Comparison of ENCODE assay signal across 7 cellular contexts in the genomic region with DNA sequence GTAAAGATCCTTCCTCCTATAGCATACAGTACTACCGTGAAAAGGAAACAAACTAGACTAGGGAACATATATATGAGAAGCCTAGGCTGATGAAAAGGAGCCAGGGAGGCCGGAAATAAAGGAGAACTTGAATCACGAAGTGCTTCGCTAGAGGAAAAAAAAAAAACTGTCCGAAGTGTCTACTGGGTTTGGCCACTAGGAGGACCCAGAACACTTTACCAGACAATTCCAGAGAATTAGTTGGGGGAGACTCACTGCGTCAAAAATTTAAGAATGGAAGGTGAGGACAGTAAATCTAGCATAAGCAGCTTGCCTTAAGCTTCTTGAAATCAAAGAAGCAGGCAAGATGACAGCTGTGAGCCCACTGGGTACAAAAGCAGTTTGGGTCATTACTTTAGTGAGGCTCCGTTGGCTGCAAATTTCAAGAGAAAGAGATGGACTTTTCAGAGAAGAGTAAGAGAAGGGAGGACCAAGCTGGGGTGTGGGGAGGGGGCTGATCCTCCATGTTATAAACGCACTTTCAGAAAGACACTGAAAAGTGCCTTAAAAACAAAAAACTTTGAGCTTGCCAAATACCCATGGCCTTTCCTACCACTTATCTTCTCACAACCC. TPM values are rescaled to one million over a fixed set of nuclear protein-coding genes. Genes with fewer than 3 reads are reported as not detected.
DNase-seq lines count a peak whose midpoint lies in the region; ATAC-seq and TF ChIP-seq lines count a peak whose summit lies in the region.

No MANE protein-coding gene starts in this region.

- DNase-seq in DND-41 (no peak), RWPE1 (ENCODE audit: low spot score) (peak; percentile 78), epidermal melanocyte (ENCODE audit: insufficient read length, low spot score) (peak; percentile 70), myocyte (ENCODE audit: low read depth) (peak; percentile 77)
- no peak for DNase-seq in central memory CD4-positive, alpha-beta T cell

- H4K20me1 ChIP-seq in DND-41 (ENCODE audit: insufficient read depth, low read length) = no peaks in the 10 kb centered on the region

- no peaks in the 10 kb centered on the region for H3K9me3 ChIP-seq in DND-41 (ENCODE audit: insufficient read depth, low read length, severe bottlenecking)

- H3K4me1 ChIP-seq in DND-41 (ENCODE audit: insufficient read depth, low read length) = no peaks in the 10 kb centered on the region

- H3K36me3 ChIP-seq in DND-41 (ENCODE audit: insufficient read depth, low read length) = no peaks in the 10 kb centered on the region

- ATAC-seq in DND-41 (ENCODE audit: insufficient read depth, low read depth) (no peak), HG03354 (IDR thresholded peaks at IDR 0.05; ENCODE audit: poor library complexity, severe bottlenecking, unreplicated experiment) (peak; percentile 45), HG03159 (IDR thresholded peaks at IDR 0.05; ENCODE audit: unreplicated experiment) (no peak)

- H3K4me3 ChIP-seq in DND-41 (ENCODE audit: low read depth in 1 of 2, low read length in 2 of 2) = no peak overlapping the region

- no peaks in the 10 kb centered on the region for H3K27me3 ChIP-seq in DND-41 (ENCODE audit: insufficient read depth, low read length, poor library complexity)

- TF ChIP-seq CTCF in DND-41 (IDR thresholded peaks at IDR 0.05; ENCODE audit: borderline replicate concordance, extremely low read depth, low read length, poor library complexity, severe bottlenecking) (peak; percentile 43), RWPE1 (conservative IDR thresholded peaks at IDR 0.05; ENCODE audit: low read depth) (peak; percentile 89)

- CTCF ChIA-PET in RWPE1 (lab: Yijun Ruan, JAX) = interaction anchor here (0.5 to 2.3 kb wide), 34 partner anchors 8 to 1318 kb away, joined by 3 to 14 read pairs (median 4); no protein-coding TSS in a partner anchor

- no peak overlapping the region for H2AFZ ChIP-seq in DND-41 (ENCODE audit: low read depth, low read length)

- H3K27ac ChIP-seq in DND-41 (ENCODE audit: low read length) (no peak overlapping the region), RWPE1 (no peak overlapping the region)

- no peak overlapping the region for H3K4me2 ChIP-seq in DND-41 (ENCODE audit: insufficient read depth, low read length)

- no peak overlapping the region for H3K9ac ChIP-seq in DND-41 (ENCODE audit: low read depth, low read length)

- H3K79me2 ChIP-seq in DND-41 (ENCODE audit: insufficient read depth, low read length) = no peaks in the 10 kb centered on the region

- POLR2A ChIA-PET in RWPE1 (lab: Yijun Ruan, JAX; ENCODE audit: low non-redundant PET) = no interaction called here

RNA-seq across cellular contexts. Expression of gene P4HA2, which starts 47.4 kb away (rescaled TPM):
- total RNA-seq in myocyte = 304 and 381 TPM in 2 replicates
- 737 TPM for polyA plus RNA-seq in myocyte (2012)

Comparison
In these comparisons a context has a peak if more than half of its experiments do, and no peak if none do; other contexts are left out.
1. DNase-seq: peak in RWPE1 (single experiment), epidermal melanocyte (single experiment) and myocyte (single experiment); none in DND-41 (single experiment) and central memory CD4-positive, alpha-beta T cell (single experiment).